Comparison of ENCODE assay signal across 9 cellular contexts in genomic region chr9:94921072-94921471, GRCh38.
DNase-seq lines count a peak whose midpoint lies in the region; ATAC-seq and TF ChIP-seq lines count a peak whose summit lies in the region.
"Had no signal": no experiment of that assay in that cellular context is flagged by ENCODE, and none has a peak within 500 bp of the region (broad histone marks: within the 10 kb centered on the region; RNA-seq: fewer than 3 reads in every experiment).

No MANE protein-coding gene starts in this region.

- H3K27ac ChIP-seq in stomach: peak overlapping the region in 4 of 5 donors; percentile 76 to 88 (median 82)

- no peak for TF ChIP-seq POLR2A in stomach (IDR thresholded peaks at IDR 0.05)

- no peaks in the 10 kb centered on the region for H3K9me3 Mint-ChIP-seq in activated T-cell treated with anti-CD3 and anti-CD28 coated beads, Interleukin-2, amount 50 U/mL, for 24 hours

- H3K4me3 ChIP-seq in HFF-Myc (replicated peaks; ENCODE audit: low read depth, low read length) (peak overlapping the region; percentile 5; the same call in 1 of the 2 replicates), astrocyte of the spinal cord (ENCODE audit: low read depth, low read length) (no peak overlapping the region), kidney epithelial cell (ENCODE audit: low read depth, low read length) (no peak overlapping the region), stomach (no peak overlapping the region)

- H3K36me3 Mint-ChIP-seq in activated T-cell treated with anti-CD3 and anti-CD28 coated beads, Interleukin-2, amount 50 U/mL, for 24 hours (ENCODE audit: low read depth): peaks cover 5% of the 10 kb centered on the region

- intact Hi-C loops in stomach (cut with DNase I; ENCODE audit: low total_unique reads): no loop called here

- peaks cover 21 to 56% (median 32%) of the 10 kb centered on the region in 4 donors for H3K4me1 ChIP-seq in stomach

- no peak overlapping the region for H3K27ac Mint-ChIP-seq in activated T-cell treated with anti-CD3 and anti-CD28 coated beads, Interleukin-2, amount 50 U/mL, for 24 hours

- H3K4me3 Mint-ChIP-seq in activated T-cell treated with anti-CD3 and anti-CD28 coated beads, Interleukin-2, amount 50 U/mL, for 24 hours: no peak overlapping the region

- ATAC-seq in GM18519 (IDR thresholded peaks at IDR 0.05; ENCODE audit: low FRiP score, unreplicated experiment): no peak
- ATAC-seq in GM18511 (IDR thresholded peaks at IDR 0.05; ENCODE audit: unreplicated experiment): no peak

- H3K36me3 ChIP-seq in kidney epithelial cell (ENCODE audit: control insufficient read depth, insufficient read depth, low read length) (no peaks in the 10 kb centered on the region), stomach (no peaks in the 10 kb centered on the region)

- DNase-seq in HFF-Myc (ENCODE audit: extremely low read depth, low read depth): no peak
- peak; percentile 77 for DNase-seq in astrocyte of the spinal cord (ENCODE audit: low read depth, low spot score)
- DNase-seq in kidney epithelial cell (ENCODE audit: low read depth): peak; percentile 71
- DNase-seq in stomach: no peak
- no peak for DNase-seq in NCI-H524 (lab: John Stamatoyannopoulos, UW)
- no peak for DNase-seq in activated T-cell treated with anti-CD3 and anti-CD28 coated beads, Interleukin-2, amount 50 U/mL, for 24 hours
- DNase-seq: NCI-H82 had no signal

- no peak for TF ChIP-seq CTCF in HFF-Myc (IDR thresholded peaks at IDR 0.05; ENCODE audit: low read depth, low read length, missing control alignments)
- no peak for TF ChIP-seq CTCF in astrocyte of the spinal cord (IDR thresholded peaks at IDR 0.05; ENCODE audit: low read depth, low read length)
- no peak for TF ChIP-seq CTCF in kidney epithelial cell (IDR thresholded peaks at IDR 0.05; ENCODE audit: insufficient read depth, low read length, poor library complexity, severe bottlenecking)
- TF ChIP-seq CTCF in stomach (IDR thresholded peaks at IDR 0.05): no peak

- H3K4me1 Mint-ChIP-seq in activated T-cell treated with anti-CD3 and anti-CD28 coated beads, Interleukin-2, amount 50 U/mL, for 24 hours (ENCODE audit: low read depth): no peaks in the 10 kb centered on the region

- in situ Hi-C loops in astrocyte of the spinal cord (cut with HindIII; ENCODE audit: low sequenced_read_pairs): no loop called here

- 47 to 71% (median 70%) methylated on average over 8 of the region's 8 CpGs for WGBS in stomach, 5 donors

- H3K27me3 Mint-ChIP-seq in activated T-cell treated with anti-CD3 and anti-CD28 coated beads, Interleukin-2, amount 50 U/mL, for 24 hours: no peaks in the 10 kb centered on the region

- H3K27me3 ChIP-seq in kidney epithelial cell (ENCODE audit: control insufficient read depth, insufficient read depth, low read length): no peaks in the 10 kb centered on the region
- H3K27me3 ChIP-seq in stomach: no peaks in the 10 kb centered on the region

- no peaks in the 10 kb centered on the region for H3K9me3 ChIP-seq in stomach

- TF ChIP-seq EP300 in stomach (IDR thresholded peaks at IDR 0.05): no peak

Comparison
In these comparisons a context has a peak if more than half of its experiments do, and no peak if none do; other contexts are left out.
1. DNase-seq: peak in astrocyte of the spinal cord (single experiment) and kidney epithelial cell (single experiment); none in HFF-Myc (single experiment), stomach (single experiment), NCI-H524 (0 of 2) and activated T-cell treated with anti-CD3 and anti-CD28 coated beads, Interleukin-2, amount 50 U/mL, for 24 hours (single experiment).